ENCODE assay signal across 20 cellular contexts in the genomic region with DNA sequence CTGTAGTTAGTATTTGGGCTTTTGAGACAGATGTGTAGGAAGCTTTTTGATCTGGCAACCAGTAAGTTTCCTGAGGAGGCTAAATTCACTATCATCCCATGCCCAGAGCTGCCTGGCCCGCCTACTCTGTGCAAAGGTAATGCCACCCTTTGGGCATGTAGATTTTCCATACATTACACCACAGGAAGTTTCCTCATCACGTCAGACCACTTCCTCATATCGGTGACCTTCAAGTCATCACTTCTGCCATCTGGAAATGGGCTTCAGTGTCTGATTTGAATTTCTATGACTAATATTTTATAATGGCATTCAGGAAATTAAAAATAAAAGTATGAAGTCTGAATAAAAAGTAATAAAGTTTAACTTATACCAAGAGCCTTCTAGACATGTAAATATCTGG.
"Had no signal": no experiment of that assay in that cellular context is flagged by ENCODE, and none has a peak within 500 bp of the region (broad histone marks: within the 10 kb centered on the region; RNA-seq: fewer than 3 reads in every experiment).

No MANE protein-coding gene starts in this region.

- DNase-seq: activated CD4-positive, alpha-beta T cell treated with anti-CD3 and anti-CD28 coated beads for 4 hours; activated CD8-positive, alpha-beta memory T cell treated with anti-CD3 and anti-CD28 coated beads, Interleukin-2, amount 50 U/mL, for 4 hours; activated CD8-positive, alpha-beta T cell treated with anti-CD3 and anti-CD28 coated beads for 36 hours; activated gamma-delta T cell treated with Interleukin-2 at 50 U/mL for 16 hours; activated naive CD4-positive, alpha-beta T cell treated with anti-CD3 and anti-CD28 coated beads, Interleukin-2, amount 10 ng/mL, durations not matched to agents 7 days and 5 days; activated naive CD8-positive, alpha-beta T cell treated with anti-CD3 and anti-CD28 coated beads for 36 hours; activated T-cell treated with anti-CD3 and anti-CD28 coated beads, Interleukin-2, amount 50 U/mL, for 72 hours; cerebellar nuclear complex; KBM-7; NCI-H1048; NCI-H1417; NCI-H1930; NCI-H2171; NCI-H2227 treated with DMSO at 0.1 percent for 48 hours; NCI-H446 treated with DMSO at 0.1 percent for 48 hours; NCI-H524 treated with DMSO at 0.1 percent for 48 hours; NCI-H748 treated with DMSO at 0.1 percent for 48 hours; SIG-M5; T-helper 1 cell had no signal

- ATAC-seq: activated CD4-positive, CD25-positive, alpha-beta regulatory T cell treated with anti-CD3 and anti-CD28 coated beads, Interleukin-2, amount 50 U/mL, for 24 hours; activated CD8-positive, alpha-beta T cell treated with anti-CD3 and anti-CD28 coated beads for 36 hours; activated T-cell treated with anti-CD3 and anti-CD28 coated beads, Interleukin-2, amount 50 U/mL, for 72 hours had no signal
